ENCODE assay signal across 21 cellular contexts in genomic region chr11:134361661-134362060, GRCh38. TPM values are rescaled to one million over a fixed set of nuclear protein-coding genes. Genes with fewer than 3 reads are reported as not detected.
A peak's percentile ranks its signal among the peaks of the same experiment; 100 is the strongest.
DNase-seq lines count a peak whose midpoint lies in the region; ATAC-seq and TF ChIP-seq lines count a peak whose summit lies in the region.
"Had no signal": no experiment of that assay in that cellular context is flagged by ENCODE, and none has a peak within 500 bp of the region (broad histone marks: within the 10 kb centered on the region; RNA-seq: fewer than 3 reads in every experiment).

No MANE protein-coding gene starts in this region.

- DNase-seq in activated CD4-positive, alpha-beta T cell treated with anti-CD3 and anti-CD28 coated beads for 36 hours = no peak
- no peak for DNase-seq in activated CD4-positive, alpha-beta T cell treated with anti-CD3 and anti-CD28 coated beads, Interleukin-2, amount 50 U/mL, for 4 hours
- DNase-seq in COR-L47 (lab: John Stamatoyannopoulos, UW) = peak; percentile 63
- peak; percentile 62 for DNase-seq in endothelial cell (ENCODE audit: low spot score)
- peak; percentile 76 for DNase-seq in posterior vena cava (ENCODE audit: low spot score)
- no peak for DNase-seq in putamen (ENCODE audit: low spot score)
- no peak for DNase-seq in WERI-Rb-1
- DNase-seq in NCI-H82 (lab: John Stamatoyannopoulos, UW) = no peak
- DNase-seq: GF-D8; GM23248; MV-4-11; NCI-H1417 treated with DMSO at 0.1 percent for 48 hours; NCI-H2029; NCI-H2171; NCI-H446; NK-92 treated with Interleukin-12 subunit alpha and Interleukin-12 subunit beta, amount 100 ng/mL, for 24 hours had no signal

- H3K36me3 ChIP-seq in WERI-Rb-1 = peaks cover 16% of the 10 kb centered on the region

- intact Hi-C loops in activated CD4-positive, alpha-beta T cell treated with anti-CD3 and anti-CD28 coated beads for 36 hours (cut with DNase I, micrococcal nuclease) = loop anchor here in 1 of 2 experiments (5.0 kb wide), 1 partner anchor 231 kb away; no protein-coding TSS in a partner anchor
- intact Hi-C loops in posterior vena cava (cut with DNase I) = loop anchor here in 1 of 2 donors (10.0 kb wide), 1 partner anchor 477 kb away; no protein-coding TSS in a partner anchor

- H3K27me3 Mint-ChIP-seq in activated CD4-positive, alpha-beta T cell treated with anti-CD3 and anti-CD28 coated beads for 36 hours = peaks cover 5% of the 10 kb centered on the region
- H3K27me3 Mint-ChIP-seq in endothelial cell (ENCODE audit: unreplicated experiment) = peaks cover 11% of the 10 kb centered on the region

- H3K4me3 ChIP-seq in WERI-Rb-1 (ENCODE audit: low read depth, low read length) = no peak overlapping the region
- H3K4me3 ChIP-seq: GM23248, K562 had no signal

- no peak overlapping the region for H3K27ac ChIP-seq in WERI-Rb-1
- H3K27ac ChIP-seq: 22Rv1, GM23248 had no signal

- TF ChIP-seq CTCF in endothelial cell (IDR thresholded peaks at IDR 0.05; ENCODE audit: unreplicated experiment) (no peak), WERI-Rb-1 (IDR thresholded peaks at IDR 0.05; ENCODE audit: low read depth, low read length) (no peak)

- POLR2A ChIA-PET in activated CD4-positive, alpha-beta T cell treated with anti-CD3 and anti-CD28 coated beads for 36 hours (lab: Charles Lee) = no interaction called here

- no peak for ATAC-seq in activated CD4-positive, alpha-beta T cell treated with anti-CD3 and anti-CD28 coated beads for 36 hours
- ATAC-seq: HCT116, K562 had no signal

- no peaks in the 10 kb centered on the region for H3K9me3 ChIP-seq in WERI-Rb-1 (ENCODE audit: severe bottlenecking)

- no peaks in the 10 kb centered on the region for H3K9me3 Mint-ChIP-seq in activated CD4-positive, alpha-beta T cell treated with anti-CD3 and anti-CD28 coated beads for 36 hours (ENCODE audit: low read depth)
- no peaks in the 10 kb centered on the region for H3K9me3 Mint-ChIP-seq in endothelial cell (ENCODE audit: unreplicated experiment)

- H3K27ac Mint-ChIP-seq in activated CD4-positive, alpha-beta T cell treated with anti-CD3 and anti-CD28 coated beads for 36 hours = peak overlapping the region; percentile 27
- peak overlapping the region; percentile 86 for H3K27ac Mint-ChIP-seq in endothelial cell (ENCODE audit: unreplicated experiment)
- H3K27ac Mint-ChIP-seq: B cell had no signal

- H3K27me3 ChIP-seq in WERI-Rb-1 (ENCODE audit: insufficient read depth, low read depth, severe bottlenecking) = no peaks in the 10 kb centered on the region

- peaks cover 12% of the 10 kb centered on the region for H3K4me1 Mint-ChIP-seq in activated CD4-positive, alpha-beta T cell treated with anti-CD3 and anti-CD28 coated beads for 36 hours
- H3K4me1 Mint-ChIP-seq in endothelial cell (ENCODE audit: unreplicated experiment) = peaks cover 18% of the 10 kb centered on the region

- no peak overlapping the region for H3K4me3 Mint-ChIP-seq in activated CD4-positive, alpha-beta T cell treated with anti-CD3 and anti-CD28 coated beads for 36 hours
- no peak overlapping the region for H3K4me3 Mint-ChIP-seq in endothelial cell (ENCODE audit: unreplicated experiment)
- H3K4me3 Mint-ChIP-seq: B cell had no signal

- CTCF ChIA-PET in activated CD4-positive, alpha-beta T cell treated with anti-CD3 and anti-CD28 coated beads for 36 hours (lab: Charles Lee) = interaction anchor here (1.1 kb wide), 1 partner anchor 11 kb away, joined by 3 read pairs; no protein-coding TSS in a partner anchor

- H3K36me3 Mint-ChIP-seq in activated CD4-positive, alpha-beta T cell treated with anti-CD3 and anti-CD28 coated beads for 36 hours (ENCODE audit: low read depth) = no peaks in the 10 kb centered on the region
- no peaks in the 10 kb centered on the region for H3K36me3 Mint-ChIP-seq in endothelial cell (ENCODE audit: low read depth, unreplicated experiment)

RNA-seq across cellular contexts. Expression of gene GLB1L2, which starts 29.9 kb away (rescaled TPM):
- total RNA-seq in activated CD4-positive, alpha-beta T cell treated with anti-CD3 and anti-CD28 coated beads for 36 hours = 1 to 10 TPM; 3.9 to 4.2 TPM
- total RNA-seq in endothelial cell (ENCODE audit: unreplicated experiment) (5.0 TPM), posterior vena cava (1 to 10 TPM; 2.8 to 4.0 TPM)
- total RNA-seq: GM23248, OCI-LY7 had no signal

RNA-seq across cellular contexts. Expression of gene B3GAT1, which starts 50.4 kb away (rescaled TPM):
- under 1 TPM; 0.11 to 0.21 TPM for total RNA-seq in activated CD4-positive, alpha-beta T cell treated with anti-CD3 and anti-CD28 coated beads for 36 hours
- total RNA-seq in endothelial cell (ENCODE audit: unreplicated experiment) = 18.2 TPM
- under 1 TPM in 1 of 2 donors, not detected in 1; 0.28 TPM for total RNA-seq in posterior vena cava
- total RNA-seq: B cell, GM23248, OCI-LY7 had no signal

Comparison
In these comparisons a context has a peak if more than half of its experiments do, and no peak if none do; other contexts are left out.
1. DNase-seq: peak in COR-L47 (single experiment), endothelial cell (single experiment) and posterior vena cava (single experiment); none in activated CD4-positive, alpha-beta T cell treated with anti-CD3 and anti-CD28 coated beads for 36 hours (single experiment), activated CD4-positive, alpha-beta T cell treated with anti-CD3 and anti-CD28 coated beads, Interleukin-2, amount 50 U/mL, for 4 hours (0 of 2), putamen (single experiment), WERI-Rb-1 (single experiment) and NCI-H82 (single experiment).
2. RNA of gene B3GAT1, which starts 50.4 kb away (total RNA-seq): 18.2 TPM in endothelial cell (single experiment); 0.28 TPM in posterior vena cava and 0.11 to 0.21 TPM in activated CD4-positive, alpha-beta T cell treated with anti-CD3 and anti-CD28 coated beads for 36 hours; every median in the first group is over 10 times any median in the second.